ENCODE assay signal across 26 cellular contexts in genomic region chr13:109301711-109302110, GRCh38.
"Had no signal": no experiment of that assay in that cellular context is flagged by ENCODE, and none has a peak within 500 bp of the region (broad histone marks: within the 10 kb centered on the region; RNA-seq: fewer than 3 reads in every experiment).

No MANE protein-coding gene starts in this region.

- H3K4me3 Mint-ChIP-seq: activated CD8-positive, alpha-beta T cell treated with anti-CD3 and anti-CD28 coated beads, Interleukin-2, amount 10 ng/mL, durations not matched to agents 7 days and 5 days; activated naive CD8-positive, alpha-beta T cell; memory B cell; nephron; type B pancreatic cell had no signal

- H3K9me3 Mint-ChIP-seq: memory B cell, nephron, type B pancreatic cell had no signal

- DNase-seq: activated CD4-positive, alpha-beta T cell treated with anti-CD3 and anti-CD28 coated beads for 1 hour; activated CD4-positive, alpha-beta T cell treated with anti-CD3 and anti-CD28 coated beads, Interleukin-2, amount 50 U/mL, for 1 hour; activated CD8-positive, alpha-beta T cell treated with anti-CD3 and anti-CD28 coated beads, Interleukin-2, amount 10 ng/mL, durations not matched to agents 7 days and 5 days; activated naive CD4-positive, alpha-beta T cell; adrenal gland; brain microvascular endothelial cell; caudate nucleus; dorsolateral prefrontal cortex; esophagus squamous epithelium; heart right ventricle; islet precursor cell; left cardiac atrium; ovary; stimulated activated CD4-positive, alpha-beta T cell treated with anti-CD3 and anti-CD28 coated beads, Interleukin-2, amount 100 ng/mL, for 48 hours; stimulated activated CD8-positive, alpha-beta memory T cell treated with anti-CD3 and anti-CD28 coated beads, Interleukin-4, amount 100 ng/mL, for 48 hours; stimulated activated naive CD4-positive, alpha-beta T cell treated with Interleukin-2 at 50 U/mL for 16 hours; WERI-Rb-1 had no signal

- H3K36me3 ChIP-seq: adrenal gland, ascending aorta, brain microvascular endothelial cell, esophagus squamous epithelium, gastroesophageal sphincter, heart right ventricle, neutrophil, ovary, prostate gland, thoracic aorta, WERI-Rb-1 had no signal

- H3K4me3 ChIP-seq: adrenal gland, ascending aorta, dorsolateral prefrontal cortex, esophagus squamous epithelium, gastroesophageal sphincter, heart right ventricle, ovary, prostate gland, thoracic aorta had no signal

- H3K27me3 ChIP-seq: adrenal gland, ascending aorta, brain microvascular endothelial cell, esophagus squamous epithelium, gastroesophageal sphincter, heart right ventricle, neutrophil, ovary had no signal

- H3K4me1 Mint-ChIP-seq: memory B cell, nephron had no signal

- H3K36me3 Mint-ChIP-seq: activated naive CD8-positive, alpha-beta T cell; memory B cell; type B pancreatic cell had no signal

- H3K27me3 Mint-ChIP-seq: activated naive CD8-positive, alpha-beta T cell; memory B cell; type B pancreatic cell had no signal

- H3K27ac ChIP-seq: adrenal gland, ascending aorta, brain microvascular endothelial cell, dorsolateral prefrontal cortex, esophagus squamous epithelium, gastroesophageal sphincter, heart right ventricle, neutrophil, ovary, prostate gland, thoracic aorta, WERI-Rb-1 had no signal

- H3K4me1 ChIP-seq: adrenal gland, ascending aorta, esophagus squamous epithelium, gastroesophageal sphincter, heart right ventricle, prostate gland had no signal

- H3K27ac Mint-ChIP-seq: activated CD8-positive, alpha-beta T cell treated with anti-CD3 and anti-CD28 coated beads, Interleukin-2, amount 10 ng/mL, durations not matched to agents 7 days and 5 days; activated naive CD8-positive, alpha-beta T cell; memory B cell; nephron; type B pancreatic cell had no signal

- ATAC-seq: activated CD8-positive, alpha-beta T cell treated with anti-CD3 and anti-CD28 coated beads, Interleukin-2, amount 10 ng/mL, durations not matched to agents 7 days and 5 days; gastroesophageal sphincter; heart right ventricle; left cardiac atrium had no signal

- H3K9me3 ChIP-seq: adrenal gland, ascending aorta, esophagus squamous epithelium, gastroesophageal sphincter, heart right ventricle, neutrophil, ovary, prostate gland, thoracic aorta had no signal
